10 cellular contexts compared by ENCODE assay signal in genomic region chr11:125064070-125064469, GRCh38. TPM values are rescaled to one million over a fixed set of nuclear protein-coding genes. Genes with fewer than 3 reads are reported as not detected.
DNase-seq lines count a peak whose midpoint lies in the region; ATAC-seq and TF ChIP-seq lines count a peak whose summit lies in the region.
"Had no signal": no experiment of that assay in that cellular context is flagged by ENCODE, and none has a peak within 500 bp of the region (broad histone marks: within the 10 kb centered on the region; RNA-seq: fewer than 3 reads in every experiment).

No MANE protein-coding gene starts in this region.

- H3K4me1 ChIP-seq in PC-9 (replicated peaks; ENCODE audit: insufficient read depth) (peaks cover 19% of the 10 kb centered on the region), parathyroid adenoma (no peaks in the 10 kb centered on the region)

- no peaks in the 10 kb centered on the region for H3K27me3 ChIP-seq in GM06990 (replicated peaks; ENCODE audit: control insufficient read depth, insufficient read depth, low read length)
- H3K27me3 ChIP-seq in PC-9 (ENCODE audit: insufficient read depth, low read depth): no peaks in the 10 kb centered on the region
- no peaks in the 10 kb centered on the region for H3K27me3 ChIP-seq in parathyroid adenoma (ENCODE audit: control insufficient read depth, insufficient read depth, low read length)

- H3K4me2 ChIP-seq in PC-9: peak overlapping the region; percentile 89
- H3K4me2 ChIP-seq in parathyroid adenoma (ENCODE audit: low read length): no peak overlapping the region

- H3F3A ChIP-seq in PC-9 (ENCODE audit: insufficient read depth, low read depth): peaks cover 9% of the 10 kb centered on the region

- CTCF ChIA-PET in PC-9 (lab: Charles Lee): no interaction called here

- TF ChIP-seq CTCF in GM06990 (IDR thresholded peaks at IDR 0.05; ENCODE audit: insufficient read depth, low read length, poor library complexity, severe bottlenecking) (no peak), PC-9 (conservative IDR thresholded peaks at IDR 0.05) (no peak), epithelial cell of esophagus (IDR thresholded peaks at IDR 0.05; ENCODE audit: insufficient read depth, low read depth, low read length, missing control alignments) (no peak), parathyroid adenoma (IDR thresholded peaks at IDR 0.05) (no peak)

- H2AFZ ChIP-seq in PC-9: peak overlapping the region; percentile 87; the same call in 1 of the 2 replicates
- peak overlapping the region; percentile 76 for H2AFZ ChIP-seq in parathyroid adenoma

- H3K79me2 ChIP-seq in PC-9 (ENCODE audit: low read depth) (peaks cover 24% of the 10 kb centered on the region), parathyroid adenoma (no peaks in the 10 kb centered on the region)

- H3K4me3 ChIP-seq in GM06990 (replicated peaks; ENCODE audit: low read depth, low read length): peak overlapping the region; percentile 66
- H3K4me3 ChIP-seq in PC-9: peak overlapping the region; percentile 73
- peak overlapping the region; percentile 55 for H3K4me3 ChIP-seq in epithelial cell of esophagus (ENCODE audit: low read length)
- no peak overlapping the region for H3K4me3 ChIP-seq in parathyroid adenoma (ENCODE audit: low read depth, low read length)

- H3K9me3 ChIP-seq in PC-9 (ENCODE audit: insufficient read depth, low read depth): no peaks in the 10 kb centered on the region
- H3K9me3 ChIP-seq in parathyroid adenoma (ENCODE audit: control insufficient read depth, low read length): no peaks in the 10 kb centered on the region

- BruUV-seq in PC-9 (replicated peaks; lab: Mats Ljungman, UMichigan): TSS peak; percentile 35

- intact Hi-C loops in PC-9 (cut with micrococcal nuclease; ENCODE audit: unreplicated experiment) (no loop called here), sciatic nerve (cut with DNase I) (no loop called here)

- H3K27ac ChIP-seq in PC-9: 0 out of 2 replicates have a peak overlapping the region, but pooled peaks have one; percentile 10
- no peak overlapping the region for H3K27ac ChIP-seq in parathyroid adenoma

- ATAC-seq in sciatic nerve: no peak
- ATAC-seq: stimulated activated naive CD8-positive, alpha-beta T cell treated with anti-CD3 and anti-CD28 coated beads, Interleukin-15, Interleukin-2, amounts not matched to agents 100 U/mL and 50 U/mL, for 24 hours had no signal

- H3K9ac ChIP-seq in parathyroid adenoma: no peak overlapping the region

- DNase-seq in GM06990 (ENCODE audit: extremely low read depth, insufficient read length) (no peak), PC-9 (no peak), epithelial cell of esophagus (ENCODE audit: low read depth) (no peak), mesenteric fat pad (ENCODE audit: low spot score) (no peak), sciatic nerve (ENCODE audit: low spot score) (no peak), NCI-H226 (no peak), AG08395 (ENCODE audit: low spot score) (no peak)
- DNase-seq: nucleus accumbens; stimulated activated naive CD8-positive, alpha-beta T cell treated with anti-CD3 and anti-CD28 coated beads, Interleukin-15, Interleukin-2, amounts not matched to agents 100 U/mL and 50 U/mL, for 24 hours had no signal

- H3K36me3 ChIP-seq in GM06990 (ENCODE audit: control insufficient read depth, insufficient read depth, low read length) (no peaks in the 10 kb centered on the region), PC-9 (ENCODE audit: low read depth) (no peaks in the 10 kb centered on the region), parathyroid adenoma (ENCODE audit: control insufficient read depth, insufficient read depth, low read length) (no peaks in the 10 kb centered on the region)

- POLR2A ChIA-PET in PC-9 (lab: Charles Lee; ENCODE audit: unreplicated experiment): no interaction called here

- H3K9me2 ChIP-seq in PC-9 (ENCODE audit: insufficient read depth): no peaks in the 10 kb centered on the region

- no peaks in the 10 kb centered on the region for H4K20me1 ChIP-seq in PC-9 (ENCODE audit: insufficient read depth)

RNA-seq across cellular contexts. Expression of gene SLC37A2, which starts 1.0 kb away (rescaled TPM):
- total RNA-seq in PC-9 (2021) (14.6 and 24.0 TPM in 2 replicates), mesenteric fat pad (17.5 TPM), sciatic nerve (12.7 TPM)

RNA-seq across cellular contexts. Expression of gene TMEM218, which starts 47.4 kb away (rescaled TPM):
- 16.4 and 20.5 TPM in 2 replicates for total RNA-seq in PC-9 (2021)
- 24.6 TPM for total RNA-seq in mesenteric fat pad
- total RNA-seq in sciatic nerve: 15.2 TPM
